ENCODE assay signal across 8 cellular contexts in genomic region chr14:57389646-57390036, GRCh38. TPM values are rescaled to one million over a fixed set of nuclear protein-coding genes. Genes with fewer than 3 reads are reported as not detected.
DNase-seq lines count a peak whose midpoint lies in the region; ATAC-seq, FAIRE-seq and TF ChIP-seq lines count a peak whose summit lies in the region.

No MANE protein-coding gene starts in this region.

- H3K9me2 ChIP-seq in DOHH2 (replicated peaks; ENCODE audit: control insufficient read depth, low read length), result no peaks in the 10 kb centered on the region

- H3K4me3 ChIP-seq in DOHH2 (ENCODE audit: low read length), result peak overlapping the region; percentile 78
- peak overlapping the region; percentile 60 for H3K4me3 ChIP-seq in fibroblast of pulmonary artery (replicated peaks; ENCODE audit: low read depth, low read length)
- H3K4me3 ChIP-seq in retinal pigment epithelial cell (ENCODE audit: low read length), result peak overlapping the region; percentile 76

- ATAC-seq in HG02588 (IDR thresholded peaks at IDR 0.05; ENCODE audit: unreplicated experiment) (peak; percentile 1), T-cell (replicated peaks in 1 of 4) (no peak), omental fat pad (ENCODE audit: low FRiP score) (no peak)

- H3K9me3 ChIP-seq in DOHH2 (ENCODE audit: control insufficient read depth, insufficient read depth, low read length), result no peaks in the 10 kb centered on the region

- peaks cover 42% of the 10 kb centered on the region for H3K79me2 ChIP-seq in DOHH2 (ENCODE audit: control insufficient read depth, low read length)

- no peak for FAIRE-seq in H54 (lab: Jason Lieb, UNC)

- CTCF ChIA-PET in T-cell (lab: Charles Lee), result no interaction called here

- H3K36me3 Mint-ChIP-seq in T-cell, result peaks cover 4% of the 10 kb centered on the region

- TF ChIP-seq POLR2A in H54 (IDR thresholded peaks at IDR 0.05; ENCODE audit: low read depth, low read length), result no peak

- H3K27ac ChIP-seq in DOHH2 (ENCODE audit: low read depth, low read length), result peak overlapping the region; percentile 43

- peak overlapping the region; percentile 88 to 96 (median 94) for H3K4me3 Mint-ChIP-seq in T-cell

- no peaks in the 10 kb centered on the region; the same call in 1 of the 2 replicates for H4K20me1 ChIP-seq in DOHH2 (ENCODE audit: control insufficient read depth, insufficient read depth, low read depth, low read length)

- peaks cover 41 to 46% (median 45%) of the 10 kb centered on the region in 3 donors for H3K4me1 Mint-ChIP-seq in T-cell

- H3F3A ChIP-seq in DOHH2 (ENCODE audit: control insufficient read depth, insufficient read depth), result no peaks in the 10 kb centered on the region

- peaks cover 33% of the 10 kb centered on the region for H3K36me3 ChIP-seq in DOHH2 (ENCODE audit: control insufficient read depth, low read length)

- TF ChIP-seq CTCF in DOHH2 (IDR thresholded peaks at IDR 0.05; ENCODE audit: low read depth, low read length, poor library complexity, severe bottlenecking) (no peak), fibroblast of pulmonary artery (IDR thresholded peaks at IDR 0.05; ENCODE audit: low read length, missing control alignments) (no peak), retinal pigment epithelial cell (conservative IDR thresholded peaks at IDR 0.05; ENCODE audit: low read depth, low read length) (no peak), omental fat pad (IDR thresholded peaks at IDR 0.05) (no peak)

- peak overlapping the region; percentile 75 for H3K4me2 ChIP-seq in DOHH2 (ENCODE audit: low read length)

- peaks cover 28% of the 10 kb centered on the region for H3K4me1 ChIP-seq in DOHH2 (ENCODE audit: control insufficient read depth, low read length)

- peak overlapping the region; percentile 96 for H3K27ac Mint-ChIP-seq in T-cell

- H3K27me3 Mint-ChIP-seq in T-cell, result no peaks in the 10 kb centered on the region

- no peaks in the 10 kb centered on the region for H3K27me3 ChIP-seq in DOHH2 (ENCODE audit: control insufficient read depth, low read length)

- DNase-seq in T-cell (peak in 3 of 34 experiments; percentile 2 to 6 (median 4)), fibroblast of pulmonary artery (ENCODE audit: low read depth) (no peak), retinal pigment epithelial cell (ENCODE audit: low read depth) (no peak), omental fat pad (ENCODE audit: low spot score) (no peak), cortex of kidney (lab: John Stamatoyannopoulos, UW) (no peak), H54 (ENCODE audit: insufficient read length, low spot score) (no peak)

- no peaks in the 10 kb centered on the region for H3K9me3 Mint-ChIP-seq in T-cell

- POLR2A ChIA-PET in T-cell (lab: Charles Lee), result interaction anchor here in 1 of 2 donors (0.6 kb wide), 1 partner anchor 885 kb away, joined by 4 read pairs; no protein-coding TSS in a partner anchor

RNA-seq across cellular contexts. Expression of gene NAA30, which starts 0.7 kb away (rescaled TPM):
- total RNA-seq in T-cell (10 to 100 TPM; 13.6 to 21.2 (median 16.2) TPM), omental fat pad (10 to 100 TPM; 12.7 to 16.1 (median 15.2) TPM)
